ENCODE assay signal across 10 cellular contexts in genomic region chr6:119655124-119655523, GRCh38.
"Had no signal": no experiment of that assay in that cellular context is flagged by ENCODE, and none has a peak within 500 bp of the region (broad histone marks: within the 10 kb centered on the region; RNA-seq: fewer than 3 reads in every experiment).

No MANE protein-coding gene starts in this region.

- H3K9me3 ChIP-seq: HAP-1 had no signal

- FAIRE-seq: HTR-8/SVneo, K562 had no signal

- H3K9ac ChIP-seq: GM23248 had no signal

- H3K4me1 ChIP-seq: HAP-1 had no signal

- H3K4me3 ChIP-seq: GM23248, HAP-1, K562 had no signal

- DNase-seq: GM23248, GOT3, H7, HFFc6, IMR-90, KG1 had no signal

- H2AFZ ChIP-seq: GM23248 had no signal

- H3K36me3 ChIP-seq: HAP-1 had no signal

- H3K27ac ChIP-seq: GM23248 had no signal

- ATAC-seq: HCT116, K562 had no signal
